Comparison of ENCODE assay signal across 8 cellular contexts in genomic region chr20:36773123-36773547, GRCh38. TPM values are rescaled to one million over a fixed set of nuclear protein-coding genes. Genes with fewer than 3 reads are reported as not detected.
DNase-seq lines count a peak whose midpoint lies in the region; ATAC-seq and TF ChIP-seq lines count a peak whose summit lies in the region.

No MANE protein-coding gene starts in this region.

- H3K27ac ChIP-seq in uterus = peak overlapping the region; percentile 96 to 98

- intact Hi-C loops in lower leg skin (cut with DNase I; ENCODE audit: low total_unique reads) = no loop called here
- intact Hi-C loops in uterus (cut with DNase I; ENCODE audit: low total_unique reads) = no loop called here

- ATAC-seq in GM18502 (IDR thresholded peaks at IDR 0.05; ENCODE audit: poor library complexity, unreplicated experiment) (peak; percentile 20), HG03378 (IDR thresholded peaks at IDR 0.05; ENCODE audit: unreplicated experiment) (peak; percentile 5), HG03565 (IDR thresholded peaks at IDR 0.05; ENCODE audit: unreplicated experiment) (no peak)

- DNase-seq in astrocyte of the cerebellum (ENCODE audit: low read depth) (no peak), lower leg skin (ENCODE audit: low spot score in 2 of 2) (no peak), uterus (no peak), SHP77 treated with DMSO at 0.1 percent for 48 hours (lab: John Stamatoyannopoulos, UW) (no peak), C1 segment of cervical spinal cord (lab: John Stamatoyannopoulos, UW) (no peak)

- no peak for TF ChIP-seq CTCF in astrocyte of the cerebellum (IDR thresholded peaks at IDR 0.05; ENCODE audit: low read depth, low read length, missing control alignments)
- TF ChIP-seq CTCF in lower leg skin (IDR thresholded peaks at IDR 0.05) = no peak
- TF ChIP-seq CTCF in uterus (IDR thresholded peaks at IDR 0.05) = no peak

- H3K27me3 ChIP-seq in uterus = no peaks in the 10 kb centered on the region

- H3K4me3 ChIP-seq in astrocyte of the cerebellum (ENCODE audit: low read depth, low read length) = peak overlapping the region; percentile 70
- H3K4me3 ChIP-seq in lower leg skin (ENCODE audit: low read depth, poor library complexity, severe bottlenecking) = peak overlapping the region; percentile 51
- peak overlapping the region; percentile 66 to 95 for H3K4me3 ChIP-seq in uterus

- 2 to 3% methylated on average over 10 to 19 of the region's 19 CpGs for WGBS in lower leg skin, 2 donors

- no peaks in the 10 kb centered on the region for H3K9me3 ChIP-seq in uterus

- H3K4me1 ChIP-seq in uterus = peaks cover 0 to 5% of the 10 kb centered on the region in 2 donors

- in situ Hi-C loops in astrocyte of the cerebellum (cut with HindIII; ENCODE audit: low sequenced_read_pairs) = loop anchor here (25.0 kb wide), 2 partner anchors 211 to 286 kb away; partner anchors contain the start of gene TGIF2

- no peak for TF ChIP-seq POLR2A in lower leg skin (IDR thresholded peaks at IDR 0.05)
- TF ChIP-seq POLR2A in uterus (IDR thresholded peaks at IDR 0.05) = no peak

- no peaks in the 10 kb centered on the region for H3K36me3 ChIP-seq in uterus

RNA-seq across cellular contexts. Expression of gene DSN1, which starts 0.4 kb away (rescaled TPM):
- total RNA-seq in lower leg skin = 10 to 100 TPM in 1 of 4 donors, 1 to 10 TPM in 3; 7.9 to 11.6 (median 9.0) TPM
- total RNA-seq in uterus = 10 to 100 TPM in 1 of 4 donors, 1 to 10 TPM in 2, under 1 TPM in 1; 0.29 to 24.3 (median 3.2) TPM

RNA-seq across cellular contexts. Expression of gene NDRG3, which starts 27.2 kb away (rescaled TPM):
- total RNA-seq in lower leg skin (10 to 100 TPM; 16.6 to 21.8 (median 19.8) TPM), uterus (10 to 100 TPM; 17.9 to 35.0 (median 29.6) TPM)
